Comparison of ENCODE assay signal across 8 cellular contexts in the genomic region with DNA sequence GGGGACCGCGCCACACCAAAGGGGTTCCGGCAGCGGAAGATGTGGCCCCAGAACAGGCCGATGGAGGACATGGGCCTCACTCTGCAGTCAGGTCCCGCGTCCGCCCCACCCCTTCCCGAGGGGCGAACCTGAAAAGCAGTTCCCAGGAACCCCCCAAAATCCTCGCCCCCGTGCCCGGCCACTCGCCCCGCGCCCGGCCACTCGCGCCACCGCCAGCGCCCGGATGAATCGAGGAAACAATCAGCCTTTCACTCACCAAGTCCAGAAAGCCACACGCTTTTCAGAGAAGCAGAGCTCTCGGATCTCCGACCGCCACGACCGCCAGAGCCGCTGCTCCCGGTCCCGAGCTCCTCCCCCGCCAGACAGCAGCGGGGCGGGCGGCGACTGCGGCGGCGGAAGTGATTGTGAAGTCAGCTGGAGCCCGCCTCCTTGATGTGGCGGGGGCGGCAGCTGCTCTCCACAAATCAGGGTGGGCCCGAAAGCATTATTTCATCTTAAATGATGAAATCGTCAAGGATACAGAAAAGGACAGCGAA. TPM values are rescaled to one million over a fixed set of nuclear protein-coding genes. Genes with fewer than 3 reads are reported as not detected.
DNase-seq lines count a peak whose midpoint lies in the region; ATAC-seq and TF ChIP-seq lines count a peak whose summit lies in the region.

A gene with protein sequence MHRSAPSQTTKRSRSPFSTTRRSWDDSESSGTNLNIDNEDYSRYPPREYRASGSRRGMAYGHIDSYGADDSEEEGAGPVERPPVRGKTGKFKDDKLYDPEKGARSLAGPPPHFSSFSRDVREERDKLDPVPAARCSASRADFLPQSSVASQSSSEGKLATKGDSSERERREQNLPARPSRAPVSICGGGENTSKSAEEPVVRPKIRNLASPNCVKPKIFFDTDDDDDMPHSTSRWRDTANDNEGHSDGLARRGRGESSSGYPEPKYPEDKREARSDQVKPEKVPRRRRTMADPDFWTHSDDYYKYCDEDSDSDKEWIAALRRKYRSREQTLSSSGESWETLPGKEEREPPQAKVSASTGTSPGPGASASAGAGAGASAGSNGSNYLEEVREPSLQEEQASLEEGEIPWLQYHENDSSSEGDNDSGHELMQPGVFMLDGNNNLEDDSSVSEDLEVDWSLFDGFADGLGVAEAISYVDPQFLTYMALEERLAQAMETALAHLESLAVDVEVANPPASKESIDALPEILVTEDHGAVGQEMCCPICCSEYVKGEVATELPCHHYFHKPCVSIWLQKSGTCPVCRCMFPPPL (minus strand): TSS at position 338 of the 536 bp plus-strand sequence. CDS start 2,380 bp downstream, outside the sequence.

- intact Hi-C loops in T-helper 1 cell treated with Interleukin-12 subunit alpha and Interleukin-12 subunit beta and Interleukin-4 antibody, amounts not matched to agents 30 ng/mL and 1 ng/mL, for 36 hours (cut with micrococcal nuclease): loop anchor here (1.0 to 10.0 kb wide), 6 partner anchors 337 to 1290 kb away; a partner anchor contains a TSS
- intact Hi-C loops in left cardiac atrium (cut with DNase I): no loop called here

- H3K4me3 ChIP-seq in upper lobe of left lung: peak within 1 kb of the TSS; percentile 48 to 84 (median 60)

- peak within 1 kb of the TSS; percentile 82 for H3K4me3 Mint-ChIP-seq in progenitor cell of endocrine pancreas (ENCODE audit: low read depth)

- no peaks in the 10 kb centered on the region for H3K9me3 ChIP-seq in upper lobe of left lung

- CTCF ChIA-PET in HEK293T (lab: Yijun Ruan, JAX): no interaction called here

- DNase-seq in GM04504 (ENCODE audit: low read depth): peak; percentile 32
- peak; percentile 84 for DNase-seq in HEK293T (ENCODE audit: extremely low spot score)
- DNase-seq in NCI-H1092 (lab: John Stamatoyannopoulos, UW): peak; percentile 74
- peak; percentile 9 for DNase-seq in amniotic stem cell (lab: John Stamatoyannopoulos, UW)
- peak; percentile 77 for DNase-seq in left cardiac atrium
- peak; percentile 38 for DNase-seq in progenitor cell of endocrine pancreas (ENCODE audit: low spot score, unreplicated experiment)
- DNase-seq in upper lobe of left lung: peak; percentile 73 to 93

- peaks cover 25% of the 10 kb centered on the region for H3K9me3 Mint-ChIP-seq in progenitor cell of endocrine pancreas (ENCODE audit: low read depth)

- ATAC-seq in left cardiac atrium (peak; percentile 96 to 99), upper lobe of left lung (ENCODE audit: low FRiP score in 2 of 2) (peak; percentile 70 to 98)

- peaks cover 7% of the 10 kb centered on the region for H3K4me1 Mint-ChIP-seq in progenitor cell of endocrine pancreas (ENCODE audit: low read depth)

- POLR2A ChIA-PET in HEK293T (lab: Yijun Ruan, JAX): interaction anchor here (0.7 to 1.7 kb wide), 14 partner anchors 10 to 337 kb away, joined by 3 to 7 read pairs (median 3); a partner anchor contains a TSS

- no peak for TF ChIP-seq CTCF in progenitor cell of endocrine pancreas (IDR thresholded peaks at IDR 0.05; ENCODE audit: unreplicated experiment)
- no peak for TF ChIP-seq CTCF in upper lobe of left lung (IDR thresholded peaks at IDR 0.05)

- H3K36me3 Mint-ChIP-seq in progenitor cell of endocrine pancreas (ENCODE audit: insufficient read depth): peaks cover 10% of the 10 kb centered on the region

- peak in 2 of 4 donors; percentile 52 to 64 for TF ChIP-seq POLR2A in upper lobe of left lung (IDR thresholded peaks at IDR 0.05)

- WGBS in upper lobe of left lung, 2 donors: 0 to 39% methylated on average over 8 to 46 of the region's 46 CpGs

- H3K36me3 ChIP-seq in upper lobe of left lung: peaks cover 0 to 9% (median 3%) of the 10 kb centered on the region in 4 donors

- H3K27me3 ChIP-seq in upper lobe of left lung: no peaks in the 10 kb centered on the region

- H3K27ac ChIP-seq in upper lobe of left lung: peak within 1 kb of the TSS; percentile 51 to 83 (median 66)

- peaks cover 0 to 5% (median 0%) of the 10 kb centered on the region in 4 donors for H3K4me1 ChIP-seq in upper lobe of left lung

- H3K27ac Mint-ChIP-seq in progenitor cell of endocrine pancreas: peak within 1 kb of the TSS; percentile 73

- no peak for TF ChIP-seq EP300 in upper lobe of left lung (IDR thresholded peaks at IDR 0.05)

- no peaks in the 10 kb centered on the region for H3K27me3 Mint-ChIP-seq in progenitor cell of endocrine pancreas

TF ChIP-seq in HEK293T, 16 proteins besides CTCF, POLR2A, EP300 and RAD21:
- TF ChIP-seq FOXM1 (IDR thresholded peaks at IDR 0.05; ENCODE audit: borderline replicate concordance): no peak
- TF ChIP-seq, protein P1, sequence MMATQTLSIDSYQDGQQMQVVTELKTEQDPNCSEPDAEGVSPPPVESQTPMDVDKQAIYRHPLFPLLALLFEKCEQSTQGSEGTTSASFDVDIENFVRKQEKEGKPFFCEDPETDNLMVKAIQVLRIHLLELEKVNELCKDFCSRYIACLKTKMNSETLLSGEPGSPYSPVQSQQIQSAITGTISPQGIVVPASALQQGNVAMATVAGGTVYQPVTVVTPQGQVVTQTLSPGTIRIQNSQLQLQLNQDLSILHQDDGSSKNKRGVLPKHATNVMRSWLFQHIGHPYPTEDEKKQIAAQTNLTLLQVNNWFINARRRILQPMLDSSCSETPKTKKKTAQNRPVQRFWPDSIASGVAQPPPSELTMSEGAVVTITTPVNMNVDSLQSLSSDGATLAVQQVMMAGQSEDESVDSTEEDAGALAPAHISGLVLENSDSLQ (IDR thresholded peaks at IDR 0.05): peak; percentile 70

RNA-seq across cellular contexts. Expression of the gene that starts here (rescaled TPM):
- total RNA-seq in T-helper 1 cell treated with Interleukin-12 subunit alpha and Interleukin-12 subunit beta and Interleukin-4 antibody, amounts not matched to agents 30 ng/mL and 1 ng/mL, for 36 hours: 13.8 and 16.2 TPM in 2 replicates
- total RNA-seq in left cardiac atrium: 10 to 100 TPM; 16.9 to 23.4 TPM
- 34.2 and 35.7 TPM in 2 replicates for total RNA-seq in progenitor cell of endocrine pancreas
- total RNA-seq in upper lobe of left lung: 10 to 100 TPM; 13.8 to 25.9 (median 14.8) TPM

Comparison
In these comparisons a context has a peak if more than half of its experiments do, and no peak if none do; other contexts are left out.
1. Peak in every context shown above with its lines: DNase-seq, ATAC-seq, H3K4me3 ChIP-seq and H3K27ac ChIP-seq.
2. DNase-seq: peak in every context shown above with its lines; median percentile 84 in HEK293T; 83 in upper lobe of left lung; 77 in left cardiac atrium; 74 in NCI-H1092; 38 in progenitor cell of endocrine pancreas; 32 in GM04504; 9 in amniotic stem cell.